Comparison of ENCODE assay signal across 19 cellular contexts in genomic region chr9:76654051-76654461, GRCh38.
A peak's percentile ranks its signal among the peaks of the same experiment; 100 is the strongest.
DNase-seq lines count a peak whose midpoint lies in the region; ATAC-seq and TF ChIP-seq lines count a peak whose summit lies in the region.
"Had no signal": no experiment of that assay in that cellular context is flagged by ENCODE, and none has a peak within 500 bp of the region (broad histone marks: within the 10 kb centered on the region; RNA-seq: fewer than 3 reads in every experiment).

No MANE protein-coding gene starts in this region.

- H3K36me3 ChIP-seq in brain microvascular endothelial cell (replicated peaks) (no peaks in the 10 kb centered on the region), gastroesophageal sphincter (peaks cover 2 to 34% of the 10 kb centered on the region in 2 donors), stomach (peaks cover 0 to 8% (median 0%) of the 10 kb centered on the region in 4 donors)
- H3K36me3 ChIP-seq: BLaER1, prostate gland had no signal

- peak; percentile 56 for DNase-seq in HS-27A (ENCODE audit: low read depth)
- DNase-seq in brain microvascular endothelial cell: no peak
- DNase-seq in stomach: no peak
- DNase-seq in head of caudate nucleus: no peak
- DNase-seq in NCI-H2081 treated with DMSO at 0.1 percent for 48 hours (lab: John Stamatoyannopoulos, UW): no peak
- DNase-seq in activated effector memory CD4-positive, alpha-beta T cell treated with anti-CD3 and anti-CD28 coated beads, Interleukin-2, amount 50 U/mL, for 16 hours: no peak
- DNase-seq: activated CD4-positive, CD25-positive, alpha-beta regulatory T cell treated with anti-CD3 and anti-CD28 coated beads, Interleukin-2, amount 50 U/mL, for 72 hours; activated naive CD8-positive, alpha-beta T cell treated with anti-CD3 and anti-CD28 coated beads, Interleukin-2, amount 10 ng/mL, durations not matched to agents 7 days and 5 days; activated T-cell treated with anti-CD3 and anti-CD28 coated beads for 4 hours; DMS53; foreskin melanocyte; mucosa of descending colon; NCI-H1694; NCI-H69 had no signal

- no peak for TF ChIP-seq CTCF in brain microvascular endothelial cell (IDR thresholded peaks at IDR 0.05; ENCODE audit: low read depth, low read length, missing control alignments)
- no peak for TF ChIP-seq CTCF in gastroesophageal sphincter (IDR thresholded peaks at IDR 0.05)
- no peak for TF ChIP-seq CTCF in stomach (IDR thresholded peaks at IDR 0.05)

- TF ChIP-seq POLR2A in gastroesophageal sphincter (IDR thresholded peaks at IDR 0.05) (no peak), stomach (IDR thresholded peaks at IDR 0.05) (no peak)

- 22 to 40% methylated on average over 1 of the region's 1 CpG for WGBS in gastroesophageal sphincter (ENCODE audit: low coverage in 1 of 2), 2 donors
- 35 to 63% (median 53%) methylated on average over 1 of the region's 1 CpG for WGBS in stomach, 5 donors

- ATAC-seq in gastroesophageal sphincter (no peak), GM21423 (IDR thresholded peaks at IDR 0.05; ENCODE audit: unreplicated experiment) (no peak)
- ATAC-seq: HCT116, mucosa of descending colon had no signal

- H3K4me1 ChIP-seq in gastroesophageal sphincter (peaks cover 7 to 77% (median 24%) of the 10 kb centered on the region in 3 donors), stomach (peaks cover 12 to 90% (median 52%) of the 10 kb centered on the region in 4 donors)
- H3K4me1 ChIP-seq: prostate gland had no signal

- in situ Hi-C loops in brain microvascular endothelial cell (cut with HindIII; ENCODE audit: low pct_ligation_motif_present, low sequenced_read_pairs): loop anchor here (25.0 kb wide), 1 partner anchor 192 kb away; the partner anchor contains the start of gene GCNT1

- TF ChIP-seq EP300 in gastroesophageal sphincter (IDR thresholded peaks at IDR 0.05): no peak
- TF ChIP-seq EP300 in stomach (IDR thresholded peaks at IDR 0.05): no peak

- no peaks in the 10 kb centered on the region for H3K9me3 ChIP-seq in gastroesophageal sphincter
- no peaks in the 10 kb centered on the region for H3K9me3 ChIP-seq in stomach
- H3K9me3 ChIP-seq: BLaER1, mucosa of descending colon, prostate gland had no signal

- H3K4me3 ChIP-seq in brain microvascular endothelial cell (ENCODE audit: low read depth, low read length): no peak overlapping the region
- no peak overlapping the region for H3K4me3 ChIP-seq in gastroesophageal sphincter
- no peak overlapping the region for H3K4me3 ChIP-seq in stomach
- H3K4me3 ChIP-seq: BLaER1, mucosa of descending colon, prostate gland had no signal

- peak overlapping the region; percentile 88 for H3K27ac ChIP-seq in brain microvascular endothelial cell
- H3K27ac ChIP-seq in gastroesophageal sphincter: peak overlapping the region; percentile 59 to 80 (median 69)
- H3K27ac ChIP-seq in stomach: peak overlapping the region in 3 of 5 donors; percentile 44 to 58 (median 48)
- H3K27ac ChIP-seq: BLaER1, prostate gland had no signal

- H3K27me3 ChIP-seq in brain microvascular endothelial cell (replicated peaks): no peaks in the 10 kb centered on the region
- no peaks in the 10 kb centered on the region for H3K27me3 ChIP-seq in gastroesophageal sphincter
- no peaks in the 10 kb centered on the region for H3K27me3 ChIP-seq in stomach
- H3K27me3 ChIP-seq: BLaER1 had no signal

- intact Hi-C loops in stomach (cut with DNase I; ENCODE audit: low total_unique reads) (no loop called here), head of caudate nucleus (cut with DNase I) (no loop called here)
